In the genomic region with DNA sequence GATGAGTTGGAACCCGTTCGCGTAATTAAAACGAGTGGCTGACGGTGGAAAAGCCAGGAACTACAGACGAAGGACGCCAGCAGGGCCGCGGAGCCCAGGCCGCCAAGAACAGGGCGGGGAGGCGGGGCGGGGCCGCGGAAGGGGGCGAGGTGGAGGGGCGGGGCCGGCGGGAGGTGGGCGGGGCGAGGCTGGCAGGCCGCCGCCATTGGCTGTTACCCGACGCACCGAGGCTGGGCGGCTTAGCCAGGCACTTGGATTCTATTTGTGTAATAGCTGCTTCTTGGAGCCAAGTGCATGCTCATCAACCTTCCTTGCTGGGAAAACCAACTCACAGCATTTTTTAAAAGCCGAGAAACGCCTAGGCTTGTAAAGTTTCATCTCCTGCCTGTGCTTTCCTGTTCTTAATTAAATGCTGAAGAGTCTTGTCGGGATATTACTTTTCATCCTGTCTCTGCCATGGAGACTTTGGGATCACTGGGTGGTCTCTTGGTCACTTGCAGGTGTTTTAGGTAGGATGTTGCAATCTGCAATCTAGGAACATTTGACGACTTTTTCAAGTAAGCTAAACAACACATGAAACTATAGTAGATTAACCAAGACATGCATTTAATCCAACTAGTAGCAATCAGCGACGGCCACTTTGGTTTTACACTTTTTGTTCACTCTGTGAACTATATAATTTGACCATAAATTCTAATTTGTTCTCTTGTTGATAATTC, we compare ENCODE assay signal across 1 cellular context.
TF ChIP-seq lines count a peak whose summit lies in the region.

No MANE protein-coding gene starts in this region.

TF ChIP-seq in K562, 482 proteins besides CTCF, POLR2A, EP300 and RAD21 (continued from another document):
- TF ChIP-seq FOXA1 (IDR thresholded peaks at IDR 0.05; ENCODE audit: borderline replicate concordance): no peak
